8 cellular contexts compared by ENCODE assay signal in genomic region chr17:1829579-1830257, GRCh38. TPM values are rescaled to one million over a fixed set of nuclear protein-coding genes. Genes with fewer than 3 reads are reported as not detected.
DNase-seq lines count a peak whose midpoint lies in the region; ATAC-seq and TF ChIP-seq lines count a peak whose summit lies in the region.

Gene RPA1, plus strand, starts transcription at chr17:1830005. Its CDS starts 89 bp downstream, at chr17:1830094.
A gene with protein sequence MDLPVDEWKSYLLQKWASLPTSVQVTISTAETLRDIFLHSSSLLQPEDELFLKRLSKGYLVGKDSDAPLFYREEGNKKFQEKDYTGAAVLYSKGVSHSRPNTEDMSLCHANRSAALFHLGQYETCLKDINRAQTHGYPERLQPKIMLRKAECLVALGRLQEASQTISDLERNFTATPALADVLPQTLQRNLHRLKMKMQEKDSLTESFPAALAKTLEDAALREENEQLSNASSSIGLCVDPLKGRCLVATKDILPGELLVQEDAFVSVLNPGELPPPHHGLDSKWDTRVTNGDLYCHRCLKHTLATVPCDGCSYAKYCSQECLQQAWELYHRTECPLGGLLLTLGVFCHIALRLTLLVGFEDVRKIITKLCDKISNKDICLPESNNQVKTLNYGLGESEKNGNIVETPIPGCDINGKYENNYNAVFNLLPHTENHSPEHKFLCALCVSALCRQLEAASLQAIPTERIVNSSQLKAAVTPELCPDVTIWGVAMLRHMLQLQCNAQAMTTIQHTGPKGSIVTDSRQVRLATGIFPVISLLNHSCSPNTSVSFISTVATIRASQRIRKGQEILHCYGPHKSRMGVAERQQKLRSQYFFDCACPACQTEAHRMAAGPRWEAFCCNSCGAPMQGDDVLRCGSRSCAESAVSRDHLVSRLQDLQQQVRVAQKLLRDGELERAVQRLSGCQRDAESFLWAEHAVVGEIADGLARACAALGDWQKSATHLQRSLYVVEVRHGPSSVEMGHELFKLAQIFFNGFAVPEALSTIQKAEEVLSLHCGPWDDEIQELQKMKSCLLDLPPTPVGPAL (minus strand): TSS chr17:1829902. CDS start chr17:1827994, 1,908 bp downstream.

- peak; percentile 88 for ATAC-seq in GM18909 (IDR thresholded peaks at IDR 0.05; ENCODE audit: poor library complexity, unreplicated experiment)
- peak; percentile 75 for ATAC-seq in HG03139 (IDR thresholded peaks at IDR 0.05; ENCODE audit: unreplicated experiment)
- peak; percentile 98 for ATAC-seq in activated CD4-positive, alpha-beta T cell treated with anti-CD3 and anti-CD28 coated beads for 36 hours

- DNase-seq in AG09319 (ENCODE audit: extremely low read depth, low read depth) (peak; percentile 57), NCI-H460 (ENCODE audit: extremely low read depth, low read depth) (peak; percentile 79), chondrocyte (ENCODE audit: low spot score) (peak; percentile 88)
- peak; percentile 95 for DNase-seq in activated CD4-positive, alpha-beta T cell treated with anti-CD3 and anti-CD28 coated beads for 36 hours
- DNase-seq in stimulated activated CD4-positive, alpha-beta T cell treated with anti-CD3 and anti-CD28 coated beads, Interleukin-1b, Interleukin-23, amount 100 ng/mL, for 1 hour (ENCODE audit: low read depth in 2 of 2), result peak; percentile 59 to 71

- peaks cover 45% of the 10 kb centered on the region for H3K36me3 Mint-ChIP-seq in activated CD4-positive, alpha-beta T cell treated with anti-CD3 and anti-CD28 coated beads for 36 hours (ENCODE audit: low read depth)
- peaks cover 5% of the 10 kb centered on the region for H3K36me3 Mint-ChIP-seq in chondrocyte (ENCODE audit: low read depth)

- TF ChIP-seq CTCF in AG09319 (IDR thresholded peaks at IDR 0.05; ENCODE audit: low read depth, low read length), result no peak
- no peak for TF ChIP-seq CTCF in chondrocyte (IDR thresholded peaks at IDR 0.05)

- intact Hi-C loops in activated CD4-positive, alpha-beta T cell treated with anti-CD3 and anti-CD28 coated beads for 36 hours (cut with DNase I, micrococcal nuclease), result loop anchor here in 1 of 2 experiments (1.0 to 10.0 kb wide), 16 partner anchors 113 to 1895 kb away; partner anchors contain the start of genes CRK, DPH1, HASPIN and INPP5K

- H3K27me3 ChIP-seq in layer of hippocampus (ENCODE audit: control insufficient read depth, insufficient read depth, low read length), result no peaks in the 10 kb centered on the region

- H3K27me3 Mint-ChIP-seq in activated CD4-positive, alpha-beta T cell treated with anti-CD3 and anti-CD28 coated beads for 36 hours, result no peaks in the 10 kb centered on the region
- H3K27me3 Mint-ChIP-seq in chondrocyte (ENCODE audit: low read depth), result no peaks in the 10 kb centered on the region

- POLR2A ChIA-PET in activated CD4-positive, alpha-beta T cell treated with anti-CD3 and anti-CD28 coated beads for 36 hours (lab: Charles Lee), result interaction anchor here (0.5 to 1.2 kb wide), 3 partner anchors 10 to 113 kb away, joined by 3 to 12 read pairs (median 4); no protein-coding TSS in a partner anchor

- H3K27ac ChIP-seq in layer of hippocampus (ENCODE audit: low read depth, low read length), result peak within 1 kb of the TSS; percentile 63

- CTCF ChIA-PET in activated CD4-positive, alpha-beta T cell treated with anti-CD3 and anti-CD28 coated beads for 36 hours (lab: Charles Lee), result interaction anchor here (0.6 to 1.4 kb wide), 4 partner anchors 35 to 181 kb away, joined by 3 to 4 read pairs (median 3); no protein-coding TSS in a partner anchor

- peak within 1 kb of the TSS; percentile 93 for H3K27ac Mint-ChIP-seq in activated CD4-positive, alpha-beta T cell treated with anti-CD3 and anti-CD28 coated beads for 36 hours
- peak within 1 kb of the TSS; percentile 80 for H3K27ac Mint-ChIP-seq in chondrocyte (ENCODE audit: unreplicated experiment)

- peaks cover 59% of the 10 kb centered on the region for H3K4me1 Mint-ChIP-seq in activated CD4-positive, alpha-beta T cell treated with anti-CD3 and anti-CD28 coated beads for 36 hours
- peaks cover 22% of the 10 kb centered on the region for H3K4me1 Mint-ChIP-seq in chondrocyte (ENCODE audit: low read depth)

- peak within 1 kb of the TSS; percentile 98 for H3K4me3 Mint-ChIP-seq in activated CD4-positive, alpha-beta T cell treated with anti-CD3 and anti-CD28 coated beads for 36 hours
- peak within 1 kb of the TSS; percentile 84 for H3K4me3 Mint-ChIP-seq in chondrocyte (ENCODE audit: unreplicated experiment)

- no peaks in the 10 kb centered on the region for H3K9me3 Mint-ChIP-seq in activated CD4-positive, alpha-beta T cell treated with anti-CD3 and anti-CD28 coated beads for 36 hours (ENCODE audit: low read depth)
- H3K9me3 Mint-ChIP-seq in chondrocyte (ENCODE audit: low read depth), result no peaks in the 10 kb centered on the region

RNA-seq across cellular contexts. Expression of gene RPA1, which starts in this region (rescaled TPM):
- 11.3 and 19.3 TPM in 2 replicates for total RNA-seq in NCI-H460 (2014; rRNA removed; shearing (Covaris generic))
- 14.1 and 18.1 TPM in 2 replicates for polyA plus RNA-seq in NCI-H460 (2014; cell fraction: nucleus; rRNA removed)
- total RNA-seq in activated CD4-positive, alpha-beta T cell treated with anti-CD3 and anti-CD28 coated beads for 36 hours, result 100 to 1,000 TPM; 134 to 191 TPM
- total RNA-seq in chondrocyte, result 56.6 to 92.6 TPM (median 57.6 TPM) in 3 replicates

RNA-seq across cellular contexts. Expression of the second gene that starts in this region (rescaled TPM):
- 5.3 and 6.5 TPM in 2 replicates for total RNA-seq in NCI-H460 (2014; rRNA removed; shearing (Covaris generic))
- polyA plus RNA-seq in NCI-H460 (2014; cell fraction: nucleus; rRNA removed), result 10.9 and 15.1 TPM in 2 replicates
- 10 to 100 TPM; 19.7 to 19.8 TPM for total RNA-seq in activated CD4-positive, alpha-beta T cell treated with anti-CD3 and anti-CD28 coated beads for 36 hours
- total RNA-seq in chondrocyte, result 8.4 to 12.4 TPM (median 10.7 TPM) in 3 replicates

Comparison
In these comparisons a context has a peak if more than half of its experiments do, and no peak if none do; other contexts are left out.
1. Peak in every context shown above with its lines: DNase-seq, ATAC-seq and H3K27ac ChIP-seq.